In the genomic region with DNA sequence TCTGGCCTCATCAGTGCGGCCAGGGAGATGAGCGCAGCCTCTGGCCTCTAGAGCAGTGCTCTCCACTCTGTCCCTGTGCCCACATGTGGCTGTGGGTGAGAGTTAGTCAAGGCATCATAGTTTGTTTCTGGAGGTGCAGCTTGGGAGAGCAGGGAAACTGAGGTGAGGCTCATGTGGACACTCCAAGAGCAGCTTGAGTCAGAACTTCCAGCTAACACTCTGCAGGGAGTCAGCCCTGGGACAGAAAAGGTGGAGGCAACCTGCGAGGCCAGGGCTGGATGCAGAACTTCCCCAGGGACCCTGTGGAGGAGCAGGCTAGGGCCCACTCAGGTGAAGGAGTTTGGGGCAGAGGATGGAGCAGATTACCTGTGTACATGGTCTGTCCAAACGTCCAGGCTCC, we compare ENCODE assay signal across 21 cellular contexts.
"Had no signal": no experiment of that assay in that cellular context is flagged by ENCODE, and none has a peak within 500 bp of the region (broad histone marks: within the 10 kb centered on the region; RNA-seq: fewer than 3 reads in every experiment).

No MANE protein-coding gene starts in this region.

- H3K36me3 ChIP-seq: colonic mucosa, right lobe of liver, transverse colon had no signal

- H3K27ac Mint-ChIP-seq: naive B cell; nephron; stimulated activated memory B cell treated with anti-CD40 and anti-IgM and Interleukin-4, amounts not matched to agents 10 μg/mL and 1 μg/mL and 100 μg/mL, for 72 hours; stimulated activated naive CD8-positive, alpha-beta T cell treated with anti-CD3 and anti-CD28 coated beads, Interleukin-15, Interleukin-2, amounts not matched to agents 100 ng/mL and 50 ng/mL, for 24 hours had no signal

- H3K4me3 ChIP-seq: colonic mucosa, hepatocyte, lung, psoas muscle, right lobe of liver, thoracic aorta, transverse colon had no signal

- H3K27me3 Mint-ChIP-seq: stimulated activated naive CD8-positive, alpha-beta T cell treated with anti-CD3 and anti-CD28 coated beads, Interleukin-15, Interleukin-2, amounts not matched to agents 100 ng/mL and 50 ng/mL, for 24 hours had no signal

- H3K9me3 Mint-ChIP-seq: naive B cell; nephron; stimulated activated memory B cell treated with anti-CD40 and anti-IgM and Interleukin-4, amounts not matched to agents 10 μg/mL and 1 μg/mL and 100 μg/mL, for 72 hours; stimulated activated naive CD8-positive, alpha-beta T cell treated with anti-CD3 and anti-CD28 coated beads, Interleukin-15, Interleukin-2, amounts not matched to agents 100 ng/mL and 50 ng/mL, for 24 hours had no signal

- ATAC-seq: left colon; left ventricle myocardium superior; psoas muscle; right lobe of liver; stimulated activated memory B cell treated with anti-CD40 and anti-IgM and Interleukin-4, amounts not matched to agents 10 μg/mL and 1 μg/mL and 100 μg/mL, for 72 hours had no signal

- H3K27me3 ChIP-seq: colonic mucosa, hepatocyte, neutrophil, right lobe of liver, transverse colon had no signal

- H3K9me3 ChIP-seq: colonic mucosa, neutrophil, psoas muscle, right lobe of liver, thoracic aorta, transverse colon had no signal

- H3K4me3 Mint-ChIP-seq: naive B cell; nephron; stimulated activated memory B cell treated with anti-CD40 and anti-IgM and Interleukin-4, amounts not matched to agents 10 μg/mL and 1 μg/mL and 100 μg/mL, for 72 hours; stimulated activated naive CD8-positive, alpha-beta T cell treated with anti-CD3 and anti-CD28 coated beads, Interleukin-15, Interleukin-2, amounts not matched to agents 100 ng/mL and 50 ng/mL, for 24 hours had no signal

- H3K4me2 ChIP-seq: hepatocyte had no signal

- H3K27ac ChIP-seq: colonic mucosa, hepatocyte, neutrophil, psoas muscle, right lobe of liver, thoracic aorta, transverse colon had no signal

- DNase-seq: colonic mucosa; effector CD4-positive, alpha-beta T cell; foreskin melanocyte; left colon; left ventricle myocardium superior; mesenchymal stem cell; naive B cell; psoas muscle; retina; right lobe of liver; stimulated activated CD4-positive, alpha-beta T cell treated with anti-CD3 and anti-CD28 coated beads, Interleukin-15, amount 100 ng/mL, for 24 hours; stimulated activated CD4-positive, alpha-beta T cell treated with anti-CD3 and anti-CD28 coated beads, Interleukin-1b, Interleukin-23, amount 100 ng/mL, for 48 hours; stimulated activated CD4-positive, alpha-beta T cell treated with anti-CD3 and anti-CD28 coated beads, Interleukin-4, amount 100 ng/mL, for 24 hours; transverse colon had no signal

- H3K4me1 ChIP-seq: colonic mucosa, psoas muscle, right lobe of liver, transverse colon had no signal

- H3K36me3 Mint-ChIP-seq: naive B cell; stimulated activated memory B cell treated with anti-CD40 and anti-IgM and Interleukin-4, amounts not matched to agents 10 μg/mL and 1 μg/mL and 100 μg/mL, for 72 hours had no signal
